ENCODE assay signal across 18 cellular contexts in genomic region chr4:78971326-78971725, GRCh38. TPM values are rescaled to one million over a fixed set of nuclear protein-coding genes. Genes with fewer than 3 reads are reported as not detected.
DNase-seq lines count a peak whose midpoint lies in the region; ATAC-seq, FAIRE-seq and TF ChIP-seq lines count a peak whose summit lies in the region.
"Had no signal": no experiment of that assay in that cellular context is flagged by ENCODE, and none has a peak within 500 bp of the region (broad histone marks: within the 10 kb centered on the region; RNA-seq: fewer than 3 reads in every experiment).

No MANE protein-coding gene starts in this region.

- TF ChIP-seq POLR2A in esophagus squamous epithelium (IDR thresholded peaks at IDR 0.05), result no peak
- no peak for TF ChIP-seq POLR2A in tibial nerve (IDR thresholded peaks at IDR 0.05)
- no peak for TF ChIP-seq POLR2A in H54 (IDR thresholded peaks at IDR 0.05; ENCODE audit: low read depth, low read length)

- DNase-seq in esophagus squamous epithelium (lab: John Stamatoyannopoulos, UW), result no peak
- DNase-seq in right atrium auricular region (ENCODE audit: low spot score), result no peak
- no peak for DNase-seq in psoas muscle
- DNase-seq in tibial nerve (ENCODE audit: low spot score in 2 of 2), result peak in 1 of 2 donors; percentile 70
- DNase-seq in activated T-cell treated with anti-CD3 and anti-CD28 coated beads, Interleukin-2, amount 50 U/mL, for 48 hours, result no peak
- DNase-seq in H54 (ENCODE audit: insufficient read length, low spot score), result no peak
- no peak for DNase-seq in activated effector memory CD4-positive, alpha-beta T cell treated with Interleukin-2 at 50 U/mL for 16 hours
- DNase-seq: activated CD4-positive, alpha-beta T cell treated with anti-CD3 and anti-CD28 coated beads, Interleukin-2, amount 50 U/mL, for 1 hour; activated naive CD4-positive, alpha-beta T cell treated with anti-CD3 and anti-CD28 coated beads for 36 hours; DMS79 treated with DMSO at 0.1 percent for 48 hours; H7; NCI-H2029; right lobe of liver; stimulated activated naive CD8-positive, alpha-beta T cell treated with anti-CD3 and anti-CD28 coated beads, Interleukin-15, amount 100 ng/mL, for 72 hours had no signal

- WGBS in esophagus squamous epithelium, 2 donors, result 71 to 83% methylated on average over 1 of the region's 1 CpG
- WGBS in psoas muscle, 3 donors, result 41 to 65% (median 52%) methylated on average over 1 of the region's 1 CpG
- 47 to 54% methylated on average over 1 of the region's 1 CpG for WGBS in tibial nerve, 2 donors

- H3K4me3 ChIP-seq in esophagus squamous epithelium, result peak overlapping the region in 3 of 4 donors; percentile 13 to 52 (median 16)
- H3K4me3 ChIP-seq in right atrium auricular region, result peak overlapping the region in 1 of 2 donors; percentile 18
- H3K4me3 ChIP-seq in psoas muscle, result no peak overlapping the region
- H3K4me3 ChIP-seq in tibial nerve, result peak overlapping the region in 2 of 4 donors; percentile 20 to 41
- H3K4me3 ChIP-seq: body of pancreas, right lobe of liver had no signal

- peak; percentile 46 to 87 for TF ChIP-seq EP300 in tibial nerve (IDR thresholded peaks at IDR 0.05)

- no peak for TF ChIP-seq CTCF in esophagus squamous epithelium (IDR thresholded peaks at IDR 0.05)
- TF ChIP-seq CTCF in right atrium auricular region (IDR thresholded peaks at IDR 0.05), result no peak
- TF ChIP-seq CTCF in psoas muscle (IDR thresholded peaks at IDR 0.05), result no peak
- no peak for TF ChIP-seq CTCF in tibial nerve (IDR thresholded peaks at IDR 0.05)

- H3K4me1 ChIP-seq in esophagus squamous epithelium (peaks cover 0 to 8% (median 0%) of the 10 kb centered on the region in 3 donors), right atrium auricular region (peaks cover 0 to 18% of the 10 kb centered on the region in 2 donors), psoas muscle (no peaks in the 10 kb centered on the region), tibial nerve (peaks cover 0 to 4% (median 0%) of the 10 kb centered on the region in 4 donors)
- H3K4me1 ChIP-seq: body of pancreas, right lobe of liver had no signal

- H3K27ac ChIP-seq in esophagus squamous epithelium (peak overlapping the region in 3 of 4 donors; percentile 45 to 59 (median 57)), right atrium auricular region (peak overlapping the region; percentile 53 to 66), psoas muscle (no peak overlapping the region), tibial nerve (peak overlapping the region; percentile 41 to 88 (median 70))
- H3K27ac ChIP-seq: body of pancreas, epithelial cell of prostate, right lobe of liver had no signal

- H3K27me3 ChIP-seq in esophagus squamous epithelium (no peaks in the 10 kb centered on the region), right atrium auricular region (no peaks in the 10 kb centered on the region), psoas muscle (ENCODE audit: insufficient read depth in 3 of 3, low read length in 2 of 3) (no peaks in the 10 kb centered on the region), tibial nerve (no peaks in the 10 kb centered on the region)
- H3K27me3 ChIP-seq: body of pancreas, right lobe of liver had no signal

- FAIRE-seq in H54 (lab: Jason Lieb, UNC), result no peak
- FAIRE-seq: islet of Langerhans had no signal

- H3K36me3 ChIP-seq in esophagus squamous epithelium (no peaks in the 10 kb centered on the region), right atrium auricular region (no peaks in the 10 kb centered on the region), psoas muscle (ENCODE audit: insufficient read depth in 1 of 2, low read depth in 1 of 2) (no peaks in the 10 kb centered on the region), tibial nerve (no peaks in the 10 kb centered on the region)
- H3K36me3 ChIP-seq: right lobe of liver had no signal

- intact Hi-C loops in esophagus squamous epithelium (cut with DNase I), result no loop called here
- intact Hi-C loops in psoas muscle (cut with DNase I), result no loop called here

- ATAC-seq in psoas muscle (peak in 3 of 4 donors; percentile 50 to 69 (median 56)), GM21360 (IDR thresholded peaks at IDR 0.05; ENCODE audit: unreplicated experiment) (no peak)
- ATAC-seq: body of pancreas; right lobe of liver; stimulated activated naive CD8-positive, alpha-beta T cell treated with anti-CD3 and anti-CD28 coated beads, Interleukin-15, amount 100 ng/mL, for 72 hours had no signal

- H3K9me3 ChIP-seq in esophagus squamous epithelium (no peaks in the 10 kb centered on the region), right atrium auricular region (no peaks in the 10 kb centered on the region), psoas muscle (no peaks in the 10 kb centered on the region), tibial nerve (no peaks in the 10 kb centered on the region)
- H3K9me3 ChIP-seq: body of pancreas, right lobe of liver had no signal

RNA-seq across cellular contexts. Expression of gene PAQR3, which starts 32.1 kb away (rescaled TPM):
- total RNA-seq in esophagus squamous epithelium, result 10 to 100 TPM in 1 of 4 donors, 1 to 10 TPM in 3; 9.4 to 18.9 (median 9.7) TPM
- 1 to 10 TPM; 8.3 to 8.4 TPM for total RNA-seq in right atrium auricular region
- 10 to 100 TPM in 1 of 4 donors, 1 to 10 TPM in 3; 5.7 to 10.7 (median 6.6) TPM for total RNA-seq in psoas muscle
- polyA plus RNA-seq in psoas muscle, result 1 to 10 TPM; 3.9 to 8.5 (median 4.5) TPM
- 10 to 100 TPM; 12.9 to 30.4 (median 16.2) TPM for total RNA-seq in tibial nerve
